In genomic region chr17:4605826-4606225, GRCh38 we compare ENCODE assay signal across 12 cellular contexts.
A peak's percentile ranks its signal among the peaks of the same experiment; 100 is the strongest.
DNase-seq lines count a peak whose midpoint lies in the region; ATAC-seq and TF ChIP-seq lines count a peak whose summit lies in the region.
"Had no signal": no experiment of that assay in that cellular context is flagged by ENCODE, and none has a peak within 500 bp of the region (broad histone marks: within the 10 kb centered on the region; RNA-seq: fewer than 3 reads in every experiment).

No MANE protein-coding gene starts in this region.

- no peak overlapping the region for H3K27ac ChIP-seq in brain microvascular endothelial cell

- no peak overlapping the region for H3K4me3 ChIP-seq in brain microvascular endothelial cell (ENCODE audit: low read depth, low read length)

- in situ Hi-C loops in KBM-7 (cut with MboI; ENCODE audit: low pct_unique_long_range_greater_than_20kb, low sequenced_read_pairs), result no loop called here
- in situ Hi-C loops in brain microvascular endothelial cell (cut with HindIII; ENCODE audit: low pct_ligation_motif_present, low sequenced_read_pairs), result no loop called here

- no peaks in the 10 kb centered on the region for H3K36me3 ChIP-seq in brain microvascular endothelial cell (replicated peaks)

- TF ChIP-seq CTCF in brain microvascular endothelial cell (IDR thresholded peaks at IDR 0.05; ENCODE audit: low read depth, low read length, missing control alignments), result peak; percentile 10

- DNase-seq in KBM-7 (peak; percentile 25), brain microvascular endothelial cell (peak; percentile 73), iris pigment epithelial cell (ENCODE audit: low read depth) (peak; percentile 62), smooth muscle cell of the brain vasculature (ENCODE audit: low read depth, low spot score) (peak; percentile 96), cerebellar nuclear complex (lab: John Stamatoyannopoulos, UW) (no peak), GOT3 (lab: John Stamatoyannopoulos, UW) (no peak)
- DNase-seq: activated T-cell treated with anti-CD3 and anti-CD28 coated beads, Interleukin-2, amount 50 U/mL, for 4 hours; COR-L47; NCI-H2107 had no signal

- peaks cover 8% of the 10 kb centered on the region for H3K27me3 ChIP-seq in brain microvascular endothelial cell (replicated peaks)

- ATAC-seq in GM21526 (IDR thresholded peaks at IDR 0.05; ENCODE audit: low FRiP score, unreplicated experiment), result no peak
- no peak for ATAC-seq in GM21360 (IDR thresholded peaks at IDR 0.05; ENCODE audit: unreplicated experiment)
- ATAC-seq: Panc1 had no signal

Comparison
In these comparisons a context has a peak if more than half of its experiments do, and no peak if none do; other contexts are left out.
1. DNase-seq: peak in KBM-7 (single experiment), brain microvascular endothelial cell (single experiment), iris pigment epithelial cell (single experiment) and smooth muscle cell of the brain vasculature (single experiment); none in cerebellar nuclear complex (0 of 2) and GOT3 (single experiment).